ENCODE assay signal across 1 cellular context in genomic region chr10:3494131-3494878, GRCh38.
TF ChIP-seq lines count a peak whose summit lies in the region.

No MANE protein-coding gene starts in this region.

TF ChIP-seq in H1, 55 proteins besides CTCF, POLR2A, EP300 and RAD21 (continued from another document):
- TF ChIP-seq TEAD4 (IDR thresholded peaks at IDR 0.05; ENCODE audit: low read depth, low read length) (0 out of 2 replicates have a peak, but pooled peaks have one; percentile 22), SRF (IDR thresholded peaks at IDR 0.05; ENCODE audit: low read depth, low read length) (no peak)
